ENCODE assay signal across 10 cellular contexts in the genomic region with DNA sequence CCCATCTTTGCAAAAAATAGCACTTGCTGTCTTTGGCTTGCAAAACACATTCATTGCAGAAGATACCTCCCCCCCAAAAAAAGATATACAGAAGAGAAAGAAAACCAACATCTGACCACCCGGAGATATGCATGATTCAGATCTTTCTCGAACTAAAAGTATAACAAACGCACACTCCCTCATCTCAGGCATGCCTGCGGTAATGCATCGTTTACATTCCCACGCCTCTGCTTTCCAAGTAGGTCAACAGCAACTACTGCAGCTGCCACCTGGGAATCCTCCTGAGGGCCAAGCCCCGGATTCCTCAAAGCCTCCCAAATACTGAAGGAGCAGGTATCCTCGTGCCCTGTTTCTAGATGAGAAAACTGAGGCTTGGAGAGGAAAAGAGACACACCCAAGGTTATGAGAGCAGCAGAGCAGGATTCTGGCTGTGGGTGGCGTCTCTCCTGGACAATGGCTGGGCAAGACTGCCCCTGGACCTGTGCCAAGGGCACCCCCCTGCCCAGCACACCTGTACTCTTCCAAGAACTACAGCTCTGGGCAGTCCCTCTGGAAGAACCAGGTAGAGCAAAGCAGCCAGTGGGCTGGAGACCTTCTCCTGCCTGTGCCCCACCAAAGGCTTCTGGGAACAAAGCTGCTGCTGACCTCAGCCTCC. TPM values are rescaled to one million over a fixed set of nuclear protein-coding genes. Genes with fewer than 3 reads are reported as not detected.
DNase-seq lines count a peak whose midpoint lies in the region; ATAC-seq and TF ChIP-seq lines count a peak whose summit lies in the region.
"Had no signal": no experiment of that assay in that cellular context is flagged by ENCODE, and none has a peak within 500 bp of the region (broad histone marks: within the 10 kb centered on the region; RNA-seq: fewer than 3 reads in every experiment).

No MANE protein-coding gene starts in this region.

- POLR2A ChIA-PET in CD8-positive, alpha-beta T cell (lab: Charles Lee), result no interaction called here

- no peaks in the 10 kb centered on the region for H3K4me1 Mint-ChIP-seq in stimulated activated naive CD8-positive, alpha-beta T cell treated with anti-CD3 and anti-CD28 coated beads, Interleukin-15, amount 100 ng/mL, for 72 hours
- H3K4me1 Mint-ChIP-seq in CD8-positive, alpha-beta T cell (ENCODE audit: low read depth), result no peaks in the 10 kb centered on the region

- no peak overlapping the region for H3K4me3 Mint-ChIP-seq in stimulated activated naive CD8-positive, alpha-beta T cell treated with anti-CD3 and anti-CD28 coated beads, Interleukin-15, amount 100 ng/mL, for 72 hours
- H3K4me3 Mint-ChIP-seq in CD8-positive, alpha-beta T cell, result no peak overlapping the region

- H2AFZ ChIP-seq in MM.1S (ENCODE audit: low read length), result no peak overlapping the region

- H3K9me2 ChIP-seq in MM.1S (replicated peaks; ENCODE audit: insufficient read depth, low read length), result no peaks in the 10 kb centered on the region

- no peaks in the 10 kb centered on the region for H3K9me3 Mint-ChIP-seq in stimulated activated naive CD8-positive, alpha-beta T cell treated with anti-CD3 and anti-CD28 coated beads, Interleukin-15, amount 100 ng/mL, for 72 hours
- no peaks in the 10 kb centered on the region for H3K9me3 Mint-ChIP-seq in CD8-positive, alpha-beta T cell

- no peak overlapping the region for H3K4me3 ChIP-seq in brain microvascular endothelial cell (ENCODE audit: low read depth, low read length)
- H3K4me3 ChIP-seq in MM.1S (ENCODE audit: low read length), result no peak overlapping the region
- H3K4me3 ChIP-seq in CD8-positive, alpha-beta T cell (ENCODE audit: low read depth, low read length), result no peak overlapping the region
- H3K4me3 ChIP-seq: spleen had no signal

- intact Hi-C loops in CD8-positive, alpha-beta T cell (cut with DNase I, micrococcal nuclease), result no loop called here

- CTCF ChIA-PET in CD8-positive, alpha-beta T cell (lab: Charles Lee), result interaction anchor here (1.2 kb wide), 1 partner anchor 9 kb away, joined by 3 read pairs; no protein-coding TSS in a partner anchor

- peaks cover 67% of the 10 kb centered on the region for H3K36me3 Mint-ChIP-seq in CD8-positive, alpha-beta T cell

- TF ChIP-seq CTCF in brain microvascular endothelial cell (IDR thresholded peaks at IDR 0.05; ENCODE audit: low read depth, low read length, missing control alignments) (no peak), MM.1S (IDR thresholded peaks at IDR 0.05; ENCODE audit: low read length) (no peak)
- TF ChIP-seq CTCF in CD8-positive, alpha-beta T cell (IDR thresholded peaks at IDR 0.05), result no peak

- no peaks in the 10 kb centered on the region for H3F3A ChIP-seq in MM.1S (ENCODE audit: insufficient read depth, low read length)

- no peaks in the 10 kb centered on the region for H4K20me1 ChIP-seq in MM.1S (ENCODE audit: insufficient read depth, low read length)

- no peak overlapping the region for H3K4me2 ChIP-seq in MM.1S (ENCODE audit: low read depth, low read length)

- H3K27ac ChIP-seq in brain microvascular endothelial cell, result peak overlapping the region; percentile 99
- no peak overlapping the region for H3K27ac ChIP-seq in MM.1S (ENCODE audit: low read length)
- no peak overlapping the region for H3K27ac ChIP-seq in CD8-positive, alpha-beta T cell (ENCODE audit: low read depth, low read length)
- H3K27ac ChIP-seq: spleen had no signal

- no peaks in the 10 kb centered on the region for H3K9me3 ChIP-seq in MM.1S (replicated peaks; ENCODE audit: insufficient read depth, low read length)
- H3K9me3 ChIP-seq in CD8-positive, alpha-beta T cell (ENCODE audit: low read length), result no peaks in the 10 kb centered on the region
- H3K9me3 ChIP-seq: spleen had no signal

- H3K27me3 ChIP-seq in brain microvascular endothelial cell (replicated peaks) (no peaks in the 10 kb centered on the region), MM.1S (replicated peaks; ENCODE audit: insufficient read depth, low read length) (no peaks in the 10 kb centered on the region)
- H3K27me3 ChIP-seq in CD8-positive, alpha-beta T cell (ENCODE audit: insufficient read depth, low read length), result no peaks in the 10 kb centered on the region
- H3K27me3 ChIP-seq: spleen had no signal

- DNase-seq in stimulated activated naive CD8-positive, alpha-beta T cell treated with anti-CD3 and anti-CD28 coated beads, Interleukin-15, amount 100 ng/mL, for 72 hours, result no peak
- DNase-seq in stimulated activated naive CD8-positive, alpha-beta T cell treated with anti-CD3 and anti-CD28 coated beads, Interleukin-15, Interleukin-2, amounts not matched to agents 100 U/mL and 50 U/mL, for 24 hours, result no peak
- peak; percentile 98 for DNase-seq in brain microvascular endothelial cell
- peak; percentile 67 for DNase-seq in islet precursor cell
- DNase-seq in MM.1S, result no peak
- no peak for DNase-seq in CD8-positive, alpha-beta T cell
- DNase-seq in NCI-H1105 treated with DMSO at 0.1 percent for 48 hours (lab: John Stamatoyannopoulos, UW), result no peak
- no peak for DNase-seq in AML-193 (lab: John Stamatoyannopoulos, UW)
- DNase-seq: NCI-H510A had no signal

- no peak overlapping the region for H3K9ac ChIP-seq in MM.1S (ENCODE audit: low read length)

- in situ Hi-C loops in brain microvascular endothelial cell (cut with HindIII; ENCODE audit: low pct_ligation_motif_present, low sequenced_read_pairs), result no loop called here

- H3K36me3 ChIP-seq in brain microvascular endothelial cell (replicated peaks), result peaks cover 20% of the 10 kb centered on the region
- no peaks in the 10 kb centered on the region; the same call in 1 of the 2 replicates for H3K36me3 ChIP-seq in MM.1S (replicated peaks; ENCODE audit: insufficient read depth, low read length)
- no peaks in the 10 kb centered on the region for H3K36me3 ChIP-seq in CD8-positive, alpha-beta T cell (ENCODE audit: insufficient read depth, low read length)

- H3K27ac Mint-ChIP-seq in stimulated activated naive CD8-positive, alpha-beta T cell treated with anti-CD3 and anti-CD28 coated beads, Interleukin-15, amount 100 ng/mL, for 72 hours, result peak overlapping the region; percentile 83 to 87
- H3K27ac Mint-ChIP-seq in CD8-positive, alpha-beta T cell, result no peak overlapping the region

- no peaks in the 10 kb centered on the region for H3K27me3 Mint-ChIP-seq in stimulated activated naive CD8-positive, alpha-beta T cell treated with anti-CD3 and anti-CD28 coated beads, Interleukin-15, amount 100 ng/mL, for 72 hours
- no peaks in the 10 kb centered on the region for H3K27me3 Mint-ChIP-seq in CD8-positive, alpha-beta T cell (ENCODE audit: low read depth)

- no peaks in the 10 kb centered on the region; the same call in 1 of the 2 replicates for H3K79me2 ChIP-seq in MM.1S (ENCODE audit: low read length)

- no peak for ATAC-seq in stimulated activated naive CD8-positive, alpha-beta T cell treated with anti-CD3 and anti-CD28 coated beads, Interleukin-15, amount 100 ng/mL, for 72 hours
- ATAC-seq in stimulated activated naive CD8-positive, alpha-beta T cell treated with anti-CD3 and anti-CD28 coated beads, Interleukin-15, Interleukin-2, amounts not matched to agents 100 U/mL and 50 U/mL, for 24 hours, result no peak
- ATAC-seq in CD8-positive, alpha-beta T cell, result no peak

- H3K4me1 ChIP-seq in MM.1S (ENCODE audit: low read length), result no peaks in the 10 kb centered on the region
- H3K4me1 ChIP-seq in CD8-positive, alpha-beta T cell (ENCODE audit: insufficient read depth, low read length), result no peaks in the 10 kb centered on the region
- H3K4me1 ChIP-seq: spleen had no signal

RNA-seq across cellular contexts. Expression of gene NUP50, which starts 38.1 kb away (rescaled TPM):
- 100 to 1,000 TPM; 133 to 134 TPM for total RNA-seq in CD8-positive, alpha-beta T cell

RNA-seq across cellular contexts. Expression of gene KIAA0930, which starts 38.9 kb away (rescaled TPM):
- total RNA-seq in CD8-positive, alpha-beta T cell, result 10 to 100 TPM in 1 of 2 experiments, 1 to 10 TPM in 1; 6.6 to 11.7 TPM

Comparison
In these comparisons a context has a peak if more than half of its experiments do, and no peak if none do; other contexts are left out.
1. DNase-seq: peak in brain microvascular endothelial cell (single experiment) and islet precursor cell (single experiment); none in stimulated activated naive CD8-positive, alpha-beta T cell treated with anti-CD3 and anti-CD28 coated beads, Interleukin-15, amount 100 ng/mL, for 72 hours (0 of 2), stimulated activated naive CD8-positive, alpha-beta T cell treated with anti-CD3 and anti-CD28 coated beads, Interleukin-15, Interleukin-2, amounts not matched to agents 100 U/mL and 50 U/mL, for 24 hours (single experiment), MM.1S (single experiment), CD8-positive, alpha-beta T cell (0 of 7), NCI-H1105 treated with DMSO at 0.1 percent for 48 hours (single experiment) and AML-193 (0 of 2).